ENCODE assay signal across 8 cellular contexts in the genomic region with DNA sequence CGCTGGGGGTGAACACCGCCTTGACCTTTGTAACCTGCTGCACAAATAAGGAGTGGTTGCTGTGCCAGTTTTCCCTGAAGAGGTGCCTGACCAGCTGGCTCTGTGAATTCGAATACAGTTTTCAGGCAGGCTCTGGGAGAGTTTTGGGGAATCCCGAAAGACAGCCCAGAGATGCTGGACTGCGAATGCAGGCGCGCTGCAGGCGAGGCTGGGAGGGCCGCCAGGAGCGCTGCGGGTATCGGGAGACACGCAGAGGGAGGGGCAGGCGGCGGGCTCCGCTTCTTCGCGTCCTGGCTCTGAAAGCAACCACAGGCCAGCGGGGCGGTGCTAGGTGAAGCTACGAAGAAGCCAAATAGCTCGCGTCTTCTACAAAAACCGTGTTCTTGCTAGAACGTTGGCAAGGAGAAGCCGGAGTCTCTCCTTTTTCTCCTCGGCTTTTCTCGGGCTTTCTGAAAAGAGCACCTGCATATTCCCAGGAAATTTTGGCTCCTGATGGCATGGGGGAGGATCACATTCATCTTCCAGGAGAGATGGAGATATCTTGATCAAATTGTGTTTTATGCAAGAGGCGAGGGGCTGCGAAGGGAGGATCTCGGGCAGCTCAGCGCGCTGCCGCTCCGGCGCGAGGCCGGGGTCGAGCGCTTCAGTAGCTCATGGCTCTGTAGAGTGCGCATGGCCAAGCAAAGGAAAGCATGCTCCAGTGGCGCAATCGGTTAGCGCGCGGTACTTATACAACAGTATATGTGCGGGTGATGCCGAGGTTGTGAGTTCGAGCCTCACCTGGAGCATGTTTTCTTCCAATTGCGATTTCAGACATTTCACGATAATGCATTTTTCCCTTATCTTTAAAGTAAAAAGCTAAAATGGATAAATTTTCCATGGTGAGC.
A peak's percentile ranks its signal among the peaks of the same experiment; 100 is the strongest.
DNase-seq lines count a peak whose midpoint lies in the region; ATAC-seq, FAIRE-seq and TF ChIP-seq lines count a peak whose summit lies in the region.

No MANE protein-coding gene starts in this region.

- no peak overlapping the region for H3K27ac ChIP-seq in CD4-positive, alpha-beta T cell (ENCODE audit: low read depth, low read length)
- H3K27ac ChIP-seq in naive thymus-derived CD4-positive, alpha-beta T cell (ENCODE audit: low read depth, low read length), result no peak overlapping the region
- no peak overlapping the region for H3K27ac ChIP-seq in vagina

- no peak for FAIRE-seq in D721Med (lab: Jason Lieb, UNC)

- no peaks in the 10 kb centered on the region for H3K9me3 Mint-ChIP-seq in CD4-positive, alpha-beta T cell
- peaks cover 8% of the 10 kb centered on the region for H3K9me3 Mint-ChIP-seq in HFFc6
- peaks cover 2 to 22% (median 8%) of the 10 kb centered on the region in 11 donors for H3K9me3 Mint-ChIP-seq in naive thymus-derived CD4-positive, alpha-beta T cell

- peaks cover 6% of the 10 kb centered on the region for H3K9me3 ChIP-seq in CD4-positive, alpha-beta T cell (ENCODE audit: control insufficient read depth, low read length)
- H3K9me3 ChIP-seq in naive thymus-derived CD4-positive, alpha-beta T cell (ENCODE audit: control insufficient read depth in 2 of 3, low read length in 3 of 3), result no peaks in the 10 kb centered on the region
- no peaks in the 10 kb centered on the region for H3K9me3 ChIP-seq in vagina

- no peak for TF ChIP-seq CTCF in CD4-positive, alpha-beta T cell (IDR thresholded peaks at IDR 0.05)
- TF ChIP-seq CTCF in HFFc6 (IDR thresholded peaks at IDR 0.05), result no peak
- peak; percentile 37 for TF ChIP-seq CTCF in choroid plexus epithelial cell (conservative IDR thresholded peaks at IDR 0.05; ENCODE audit: low read depth, low read length)
- no peak for TF ChIP-seq CTCF in vagina (IDR thresholded peaks at IDR 0.05)
- TF ChIP-seq CTCF in D721Med (IDR thresholded peaks at IDR 0.05; ENCODE audit: insufficient read depth, missing control alignments), result no peak

- TF ChIP-seq POLR2A in vagina (IDR thresholded peaks at IDR 0.05), result no peak

- H3K4me1 Mint-ChIP-seq in CD4-positive, alpha-beta T cell (ENCODE audit: low read depth), result peaks cover 14% of the 10 kb centered on the region
- H3K4me1 Mint-ChIP-seq in HFFc6 (ENCODE audit: low read depth), result no peaks in the 10 kb centered on the region
- H3K4me1 Mint-ChIP-seq in naive thymus-derived CD4-positive, alpha-beta T cell, result peaks cover 3 to 15% (median 10%) of the 10 kb centered on the region in 7 donors

- H3K4me1 ChIP-seq in naive thymus-derived CD4-positive, alpha-beta T cell (ENCODE audit: control insufficient read depth in 2 of 2, insufficient read depth in 2 of 2, low read length in 2 of 2), result no peaks in the 10 kb centered on the region
- H3K4me1 ChIP-seq in vagina, result peaks cover 10% of the 10 kb centered on the region

- peaks cover 81% of the 10 kb centered on the region for H3K27me3 Mint-ChIP-seq in CD4-positive, alpha-beta T cell
- H3K27me3 Mint-ChIP-seq in HFFc6 (ENCODE audit: insufficient read depth), result peaks cover 4% of the 10 kb centered on the region
- peaks cover 57 to 94% (median 71%) of the 10 kb centered on the region in 5 donors for H3K27me3 Mint-ChIP-seq in naive thymus-derived CD4-positive, alpha-beta T cell

- H3K4me3 ChIP-seq in choroid plexus epithelial cell (ENCODE audit: low read depth, low read length), result peak overlapping the region; percentile 48
- H3K4me3 ChIP-seq in naive thymus-derived CD4-positive, alpha-beta T cell (ENCODE audit: low read length), result no peak overlapping the region
- peak overlapping the region; percentile 1 to 10 for H3K4me3 ChIP-seq in vagina

- no peaks in the 10 kb centered on the region for H3K36me3 ChIP-seq in naive thymus-derived CD4-positive, alpha-beta T cell (ENCODE audit: control insufficient read depth in 2 of 3, insufficient read depth in 3 of 3, low read length in 3 of 3)
- H3K36me3 ChIP-seq in vagina, result no peaks in the 10 kb centered on the region

- H3K27me3 ChIP-seq in CD4-positive, alpha-beta T cell (ENCODE audit: control insufficient read depth, insufficient read depth, low read length), result peaks cover 71% of the 10 kb centered on the region
- H3K27me3 ChIP-seq in naive thymus-derived CD4-positive, alpha-beta T cell (ENCODE audit: control insufficient read depth in 2 of 2, insufficient read depth in 2 of 2, low read length in 2 of 2), result peaks cover 13 to 15% of the 10 kb centered on the region in 2 donors
- no peaks in the 10 kb centered on the region for H3K27me3 ChIP-seq in vagina

- no peak for ATAC-seq in CD4-positive, alpha-beta T cell (ENCODE audit: poor library complexity)
- ATAC-seq in naive thymus-derived CD4-positive, alpha-beta T cell, result no peak
- no peak for ATAC-seq in HG02938 (IDR thresholded peaks at IDR 0.05; ENCODE audit: unreplicated experiment)

- POLR2A ChIA-PET in CD4-positive, alpha-beta T cell (lab: Charles Lee), result interaction anchor here (0.7 kb wide), 1 partner anchor 125 kb away, joined by 3 read pairs; no protein-coding TSS in a partner anchor
- POLR2A ChIA-PET in naive thymus-derived CD4-positive, alpha-beta T cell (lab: Charles Lee), result no interaction called here

- peak overlapping the region; percentile 75 for H3K4me3 Mint-ChIP-seq in CD4-positive, alpha-beta T cell
- H3K4me3 Mint-ChIP-seq in HFFc6, result peak overlapping the region; percentile 85
- H3K4me3 Mint-ChIP-seq in naive thymus-derived CD4-positive, alpha-beta T cell, result peak overlapping the region; percentile 51 to 84 (median 69)

- CTCF ChIA-PET in CD4-positive, alpha-beta T cell (lab: Charles Lee), result no interaction called here
- CTCF ChIA-PET in naive thymus-derived CD4-positive, alpha-beta T cell (lab: Charles Lee), result interaction anchor here (0.6 kb wide), 1 partner anchor 500 kb away, joined by 4 read pairs; no protein-coding TSS in a partner anchor

- no peaks in the 10 kb centered on the region for H3K36me3 Mint-ChIP-seq in CD4-positive, alpha-beta T cell (ENCODE audit: low read depth)
- H3K36me3 Mint-ChIP-seq in HFFc6 (ENCODE audit: low read depth), result no peaks in the 10 kb centered on the region; the same call in 1 of the 2 replicates
- peaks cover 0 to 12% (median 4%) of the 10 kb centered on the region in 5 donors for H3K36me3 Mint-ChIP-seq in naive thymus-derived CD4-positive, alpha-beta T cell

- intact Hi-C loops in CD4-positive, alpha-beta T cell (cut with DNase I, micrococcal nuclease), result no loop called here
- intact Hi-C loops in naive thymus-derived CD4-positive, alpha-beta T cell (cut with micrococcal nuclease), result no loop called here
- intact Hi-C loops in vagina (cut with DNase I), result no loop called here

- in situ Hi-C loops in SK-MEL-5 (cut with HindIII; ENCODE audit: low pct_unique_long_range_greater_than_20kb, low sequenced_read_pairs), result no loop called here

- H3K27ac Mint-ChIP-seq in CD4-positive, alpha-beta T cell, result peak overlapping the region; percentile 24
- no peak overlapping the region; the same call in 1 of the 2 replicates for H3K27ac Mint-ChIP-seq in HFFc6
- H3K27ac Mint-ChIP-seq in naive thymus-derived CD4-positive, alpha-beta T cell, result peak overlapping the region in 1 of 9 donors; percentile 77

- no peak for DNase-seq in CD4-positive, alpha-beta T cell
- DNase-seq in HFFc6 (peak; percentile 29), SK-MEL-5 (ENCODE audit: low read depth, low spot score) (peak; percentile 90), choroid plexus epithelial cell (ENCODE audit: low read depth) (peak; percentile 73), vagina (ENCODE audit: extremely low spot score in 2 of 2) (no peak), D721Med (ENCODE audit: insufficient read length, low spot score) (no peak)
- DNase-seq in naive thymus-derived CD4-positive, alpha-beta T cell, result peak in 1 of 9 donors; percentile 59

Comparison
In these comparisons a context has a peak if more than half of its experiments do, and no peak if none do; other contexts are left out.
1. DNase-seq: peak in HFFc6 (single experiment), SK-MEL-5 (single experiment) and choroid plexus epithelial cell (single experiment); none in CD4-positive, alpha-beta T cell (0 of 10), vagina (0 of 2) and D721Med (single experiment).
2. Peak in every context shown above with its lines, with median percentiles within 50 percentile points of each other: H3K4me3 Mint-ChIP-seq.